Comparison of ENCODE assay signal across 23 cellular contexts in the genomic region with DNA sequence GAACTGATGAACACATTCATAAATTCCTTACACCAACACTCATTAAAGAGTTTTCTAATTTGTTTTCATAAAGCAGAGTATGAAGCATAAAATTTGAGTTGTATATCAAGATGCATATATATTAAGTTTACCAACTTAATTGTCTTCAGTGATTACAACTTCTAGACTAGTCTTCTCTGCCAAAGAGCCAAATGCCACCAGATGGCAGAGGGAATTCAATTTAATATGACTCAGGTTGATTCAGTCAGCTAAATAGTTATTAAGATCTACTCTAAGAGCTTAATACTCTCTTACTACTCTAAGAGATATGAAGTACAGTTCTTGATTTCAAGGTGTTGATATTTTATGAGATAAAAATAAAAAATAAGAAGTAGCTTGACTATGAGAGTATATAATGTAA. TPM values are rescaled to one million over a fixed set of nuclear protein-coding genes. Genes with fewer than 3 reads are reported as not detected.
A peak's percentile ranks its signal among the peaks of the same experiment; 100 is the strongest.
DNase-seq lines count a peak whose midpoint lies in the region; ATAC-seq, FAIRE-seq and TF ChIP-seq lines count a peak whose summit lies in the region.
"Had no signal": no experiment of that assay in that cellular context is flagged by ENCODE, and none has a peak within 500 bp of the region (broad histone marks: within the 10 kb centered on the region; RNA-seq: fewer than 3 reads in every experiment).

No MANE protein-coding gene starts in this region.

- DNase-seq in D721Med (ENCODE audit: insufficient read length, low spot score): no peak
- DNase-seq in HS-5 (ENCODE audit: low read depth): peak; percentile 2
- DNase-seq in NCI-H69 (lab: John Stamatoyannopoulos, UW): peak; percentile 43
- DNase-seq in superior temporal gyrus (ENCODE audit: extremely low spot score): no peak
- DNase-seq in activated T-cell treated with anti-CD3 and anti-CD28 coated beads, Interleukin-2, amount 50 U/mL, for 72 hours: no peak
- no peak for DNase-seq in GM20000 (ENCODE audit: low spot score)
- DNase-seq: CD4-positive, alpha-beta T cell; DMS 273 treated with DMSO at 0.1 percent for 48 hours; DND-41; HFFc6; NCI-H1048; NCI-H1417; NCI-H187; NCI-H2081 treated with DMSO at 0.1 percent for 48 hours; NCI-H2171; NCI-H226; NCI-H526; SIG-M5 had no signal

- H3K36me3 Mint-ChIP-seq in activated T-cell treated with anti-CD3 and anti-CD28 coated beads, Interleukin-2, amount 50 U/mL, for 72 hours (ENCODE audit: insufficient read depth in 2 of 2): no peaks in the 10 kb centered on the region
- H3K36me3 Mint-ChIP-seq: IgD-negative memory B cell had no signal

- H3K27ac Mint-ChIP-seq in activated T-cell treated with anti-CD3 and anti-CD28 coated beads, Interleukin-2, amount 50 U/mL, for 72 hours: no peak overlapping the region
- H3K27ac Mint-ChIP-seq: CD4-positive, alpha-beta T cell; GM23338; HFFc6; IgD-negative memory B cell had no signal

- no peaks in the 10 kb centered on the region for H3K27me3 Mint-ChIP-seq in activated T-cell treated with anti-CD3 and anti-CD28 coated beads, Interleukin-2, amount 50 U/mL, for 72 hours (ENCODE audit: low read depth)
- H3K27me3 Mint-ChIP-seq: CD4-positive, alpha-beta T cell; IgD-negative memory B cell had no signal

- TF ChIP-seq CTCF in D721Med (IDR thresholded peaks at IDR 0.05; ENCODE audit: insufficient read depth, missing control alignments): peak; percentile 9
- no peak for TF ChIP-seq CTCF in GM20000 (IDR thresholded peaks at IDR 0.05; ENCODE audit: extremely low read depth, missing control alignments)

- no peak overlapping the region for H3K4me3 Mint-ChIP-seq in activated T-cell treated with anti-CD3 and anti-CD28 coated beads, Interleukin-2, amount 50 U/mL, for 72 hours
- H3K4me3 Mint-ChIP-seq: CD4-positive, alpha-beta T cell; GM23338; HFFc6; IgD-negative memory B cell had no signal

- H3K4me1 Mint-ChIP-seq in activated T-cell treated with anti-CD3 and anti-CD28 coated beads, Interleukin-2, amount 50 U/mL, for 72 hours (ENCODE audit: low read depth): no peaks in the 10 kb centered on the region
- H3K4me1 Mint-ChIP-seq: GM23338, IgD-negative memory B cell had no signal

- ATAC-seq in activated T-cell treated with anti-CD3 and anti-CD28 coated beads, Interleukin-2, amount 50 U/mL, for 72 hours (replicated peaks in 1 of 2): no peak
- ATAC-seq: GM23338 had no signal

- FAIRE-seq in D721Med (lab: Jason Lieb, UNC) (peak; percentile 64), islet of Langerhans (lab: Jason Lieb, UNC) (peak; percentile 56)
- FAIRE-seq: GM18507 had no signal

- peaks cover 0 to 5% of the 10 kb centered on the region in 2 donors for H3K9me3 Mint-ChIP-seq in activated T-cell treated with anti-CD3 and anti-CD28 coated beads, Interleukin-2, amount 50 U/mL, for 72 hours
- H3K9me3 Mint-ChIP-seq: GM23338 had no signal

RNA-seq across cellular contexts. Expression of gene CDH10, which starts 53.4 kb away (rescaled TPM):
- not detected for total RNA-seq in activated T-cell treated with anti-CD3 and anti-CD28 coated beads, Interleukin-2, amount 50 U/mL, for 72 hours
- total RNA-seq: CD4-positive, alpha-beta T cell; GM23338; T-helper 1 cell treated with Interleukin-12 subunit alpha and Interleukin-12 subunit beta and Interleukin-4 antibody, amounts not matched to agents 30 ng/mL and 1 ng/mL, for 36 hours had no signal

Comparison
In these comparisons a context has a peak if more than half of its experiments do, and no peak if none do; other contexts are left out.
1. DNase-seq: peak in HS-5 (single experiment) and NCI-H69 (single experiment); none in D721Med (single experiment), superior temporal gyrus (single experiment), activated T-cell treated with anti-CD3 and anti-CD28 coated beads, Interleukin-2, amount 50 U/mL, for 72 hours (0 of 2) and GM20000 (single experiment).